8 cellular contexts compared by ENCODE assay signal in genomic region chr9:127976943-127977871, GRCh38. TPM values are rescaled to one million over a fixed set of nuclear protein-coding genes. Genes with fewer than 3 reads are reported as not detected.
A peak's percentile ranks its signal among the peaks of the same experiment; 100 is the strongest.
DNase-seq lines count a peak whose midpoint lies in the region; ATAC-seq and TF ChIP-seq lines count a peak whose summit lies in the region.

No MANE protein-coding gene starts in this region.

- intact Hi-C loops in activated CD8-positive, alpha-beta T cell treated with anti-CD3 and anti-CD28 coated beads for 36 hours (cut with micrococcal nuclease), result loop anchor here (5.0 kb wide), 1 partner anchor 40 kb away; the partner anchor contains the start of gene DPM2
- intact Hi-C loops in right cardiac atrium (cut with DNase I), result no loop called here

- peak overlapping the region; percentile 99 for H3K27ac Mint-ChIP-seq in activated CD8-positive, alpha-beta T cell treated with anti-CD3 and anti-CD28 coated beads for 36 hours

- peaks cover 54% of the 10 kb centered on the region for H3K4me1 Mint-ChIP-seq in activated CD8-positive, alpha-beta T cell treated with anti-CD3 and anti-CD28 coated beads for 36 hours (ENCODE audit: low read depth)

- WGBS in right cardiac atrium, result 72% methylated on average over 9 of the region's 9 CpGs

- H3K27me3 ChIP-seq in right cardiac atrium (ENCODE audit: control insufficient read depth, insufficient read depth) (no peaks in the 10 kb centered on the region), stomach smooth muscle (ENCODE audit: control insufficient read depth in 1 of 2, insufficient read depth in 2 of 2, low read length in 2 of 2) (no peaks in the 10 kb centered on the region)

- no peaks in the 10 kb centered on the region for H3K9me3 ChIP-seq in right cardiac atrium (ENCODE audit: control insufficient read depth, low read length)
- H3K9me3 ChIP-seq in stomach smooth muscle (ENCODE audit: control insufficient read depth in 2 of 2, low read length in 2 of 2), result no peaks in the 10 kb centered on the region

- CTCF ChIA-PET in activated CD8-positive, alpha-beta T cell treated with anti-CD3 and anti-CD28 coated beads for 36 hours (lab: Charles Lee), result interaction anchor here (0.5 to 15.3 kb wide), 7 partner anchors 18 to 116 kb away, joined by 3 to 163 read pairs (median 6); no protein-coding TSS in a partner anchor

- H3K4me3 ChIP-seq in right cardiac atrium (ENCODE audit: low read length) (peak overlapping the region; percentile 26), stomach smooth muscle (ENCODE audit: low read length in 2 of 2) (peak overlapping the region; percentile 71 to 73)

- POLR2A ChIA-PET in activated CD8-positive, alpha-beta T cell treated with anti-CD3 and anti-CD28 coated beads for 36 hours (lab: Charles Lee), result interaction anchor here (0.5 to 22.5 kb wide), 9 partner anchors 8 to 58 kb away, joined by 3 to 408 read pairs (median 4); no protein-coding TSS in a partner anchor

- no peaks in the 10 kb centered on the region for H3K9me3 Mint-ChIP-seq in activated CD8-positive, alpha-beta T cell treated with anti-CD3 and anti-CD28 coated beads for 36 hours

- H3K9ac ChIP-seq in stomach smooth muscle (ENCODE audit: low read length in 2 of 2), result peak overlapping the region; percentile 60 to 73

- H3K27ac ChIP-seq in right cardiac atrium (ENCODE audit: low read length) (peak overlapping the region; percentile 55), stomach smooth muscle (ENCODE audit: low read length) (peak overlapping the region; percentile 46)

- no peaks in the 10 kb centered on the region for H3K27me3 Mint-ChIP-seq in activated CD8-positive, alpha-beta T cell treated with anti-CD3 and anti-CD28 coated beads for 36 hours

- peak; percentile 5 for ATAC-seq in activated CD8-positive, alpha-beta T cell treated with anti-CD3 and anti-CD28 coated beads for 36 hours
- ATAC-seq in right cardiac atrium, result no peak

- TF ChIP-seq CTCF in activated CD8-positive, alpha-beta T cell treated with anti-CD3 and anti-CD28 coated beads for 36 hours (IDR thresholded peaks at IDR 0.05), result no peak

- H3K36me3 ChIP-seq in stomach smooth muscle (ENCODE audit: control insufficient read depth in 2 of 2, insufficient read depth in 2 of 2, low read length in 2 of 2), result no peaks in the 10 kb centered on the region

- H3K4me3 Mint-ChIP-seq in activated CD8-positive, alpha-beta T cell treated with anti-CD3 and anti-CD28 coated beads for 36 hours, result peak overlapping the region; percentile 97

- DNase-seq in NCI-H510A treated with DMSO at 0.1 percent for 48 hours (lab: John Stamatoyannopoulos, UW) (peak; percentile 54), NCI-H510A (lab: John Stamatoyannopoulos, UW) (no peak), right cardiac atrium (peak in 1 of 3 donors; percentile 40), kidney glomerular epithelial cell (lab: John Stamatoyannopoulos, UW) (no peak), GDM1 (lab: John Stamatoyannopoulos, UW) (no peak), NCI-H2081 (lab: John Stamatoyannopoulos, UW) (no peak)
- peak; percentile 60 for DNase-seq in activated CD8-positive, alpha-beta T cell treated with anti-CD3 and anti-CD28 coated beads for 36 hours

- H3K36me3 Mint-ChIP-seq in activated CD8-positive, alpha-beta T cell treated with anti-CD3 and anti-CD28 coated beads for 36 hours (ENCODE audit: low read depth), result peaks cover 44% of the 10 kb centered on the region

- H3K4me1 ChIP-seq in right cardiac atrium (ENCODE audit: control insufficient read depth, insufficient read depth, low read length) (peaks cover 47% of the 10 kb centered on the region), stomach smooth muscle (ENCODE audit: control insufficient read depth, insufficient read depth, low read length) (peaks cover 85% of the 10 kb centered on the region)

RNA-seq across cellular contexts. Expression of gene EEIG1, which starts 3.6 kb away (rescaled TPM):
- total RNA-seq in activated CD8-positive, alpha-beta T cell treated with anti-CD3 and anti-CD28 coated beads for 36 hours, result 10 to 100 TPM; 79.7 to 81.5 TPM
- total RNA-seq in right cardiac atrium, result 10 to 100 TPM; 23.1 to 35.1 (median 31.6) TPM
- polyA plus RNA-seq in right cardiac atrium, result 12.7 TPM

RNA-seq across cellular contexts. Expression of gene DPM2, which starts 39.6 kb away (rescaled TPM):
- total RNA-seq in activated CD8-positive, alpha-beta T cell treated with anti-CD3 and anti-CD28 coated beads for 36 hours, result 10 to 100 TPM; 41.3 to 43.9 TPM
- total RNA-seq in right cardiac atrium, result 10 to 100 TPM; 13.6 to 20.0 (median 16.0) TPM
- 16.4 TPM for polyA plus RNA-seq in right cardiac atrium

RNA-seq across cellular contexts. Expression of gene PIP5KL1, which starts 46.6 kb away (rescaled TPM):
- total RNA-seq in activated CD8-positive, alpha-beta T cell treated with anti-CD3 and anti-CD28 coated beads for 36 hours, result 1 to 10 TPM; 1.7 to 2.5 TPM
- total RNA-seq in right cardiac atrium, result 1 to 10 TPM in 1 of 4 donors, under 1 TPM in 1, not detected in 2; 0.29 to 1.3 TPM
- 0.29 TPM for polyA plus RNA-seq in right cardiac atrium

Comparison
In these comparisons a context has a peak if more than half of its experiments do, and no peak if none do; other contexts are left out.
1. DNase-seq: peak in NCI-H510A treated with DMSO at 0.1 percent for 48 hours (single experiment) and activated CD8-positive, alpha-beta T cell treated with anti-CD3 and anti-CD28 coated beads for 36 hours (single experiment); none in NCI-H510A (single experiment), kidney glomerular epithelial cell (single experiment), GDM1 (single experiment) and NCI-H2081 (0 of 2).